6 cellular contexts compared by ENCODE assay signal in the genomic region with DNA sequence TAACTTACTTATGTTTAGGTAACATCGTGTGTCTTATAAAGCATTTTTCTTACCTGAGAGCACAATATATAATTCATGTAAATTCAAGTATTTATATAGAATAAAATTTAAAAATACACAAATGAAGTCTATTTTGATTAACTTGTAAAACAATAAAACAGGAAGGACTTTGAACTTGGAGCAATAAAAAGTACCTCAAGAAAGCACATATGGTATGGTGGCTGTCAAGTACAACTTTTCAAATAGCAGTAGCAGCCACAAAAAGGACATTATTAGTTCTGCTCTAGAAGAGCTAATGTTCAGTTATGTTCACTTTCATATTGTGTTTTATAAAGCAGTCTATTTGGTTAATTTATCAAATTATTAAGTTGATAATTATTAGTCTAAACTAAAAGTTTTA.
"Had no signal": no experiment of that assay in that cellular context is flagged by ENCODE, and none has a peak within 500 bp of the region (broad histone marks: within the 10 kb centered on the region; RNA-seq: fewer than 3 reads in every experiment).

No MANE protein-coding gene starts in this region.

- H3K4me3 ChIP-seq: GM23338 had no signal

- H3K4me1 Mint-ChIP-seq: GM23338, H9 had no signal

- DNase-seq: H9, HCEC 1CT, IMR-90 had no signal

- H3K27ac Mint-ChIP-seq: GM23338, H9 had no signal

- H3K4me3 Mint-ChIP-seq: GM23338, H9 had no signal

- FAIRE-seq: H1, HTR-8/SVneo had no signal

- ATAC-seq: GM23338 had no signal
